Comparison of ENCODE assay signal across 8 cellular contexts in the genomic region with DNA sequence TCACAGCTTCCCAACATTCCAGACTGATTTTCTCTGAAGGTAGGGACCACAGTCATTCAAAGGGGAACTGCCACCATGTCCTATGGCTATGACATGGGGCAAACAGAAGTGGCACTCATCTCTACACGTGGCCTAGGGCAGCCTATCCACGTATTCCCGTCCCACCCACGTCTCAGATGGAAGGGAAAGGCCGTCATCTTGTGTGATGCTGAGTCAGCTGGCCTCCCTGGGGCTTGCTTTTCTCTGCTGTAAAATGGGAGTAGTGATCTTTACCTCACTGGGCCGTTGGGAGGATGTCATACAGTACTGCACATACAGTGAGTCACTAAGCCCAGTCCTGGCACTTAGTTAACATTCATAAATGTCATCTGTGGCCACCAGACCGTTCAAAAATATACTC.
DNase-seq lines count a peak whose midpoint lies in the region; ATAC-seq lines count a peak whose summit lies in the region.

No MANE protein-coding gene starts in this region.

- H3K27ac Mint-ChIP-seq in IgD-negative memory B cell (peak overlapping the region; percentile 92 to 100 (median 96)), immature natural killer cell (peak overlapping the region; percentile 98 to 100 (median 99))

- peak; percentile 61 for ATAC-seq in stimulated activated naive CD8-positive, alpha-beta T cell treated with anti-CD3 and anti-CD28 coated beads, Interleukin-15, Interleukin-2, amounts not matched to agents 100 U/mL and 50 U/mL, for 24 hours
- no peak for ATAC-seq in GM21723 (IDR thresholded peaks at IDR 0.05; ENCODE audit: unreplicated experiment)

- DNase-seq in activated CD8-positive, alpha-beta memory T cell treated with anti-CD3 and anti-CD28 coated beads, Interleukin-2, amount 50 U/mL, for 4 hours: peak; percentile 60
- peak in 2 of 3 donors; percentile 39 to 61 for DNase-seq in immature natural killer cell
- peak; percentile 75 for DNase-seq in stimulated activated naive CD8-positive, alpha-beta T cell treated with anti-CD3 and anti-CD28 coated beads, Interleukin-15, Interleukin-2, amounts not matched to agents 100 U/mL and 50 U/mL, for 24 hours
- DNase-seq in DMS79 treated with DMSO at 0.1 percent for 48 hours (lab: John Stamatoyannopoulos, UW): no peak
- DNase-seq in COR-L47 (lab: John Stamatoyannopoulos, UW): no peak
- DNase-seq in OCI-M2 (lab: John Stamatoyannopoulos, UW; ENCODE audit: unreplicated experiment): no peak

- H3K36me3 Mint-ChIP-seq in IgD-negative memory B cell: peaks cover 13% of the 10 kb centered on the region
- no peaks in the 10 kb centered on the region for H3K36me3 Mint-ChIP-seq in immature natural killer cell

- peaks cover 81 to 85% (median 82%) of the 10 kb centered on the region in 3 donors for H3K4me1 Mint-ChIP-seq in IgD-negative memory B cell
- peaks cover 92 to 100% of the 10 kb centered on the region in 2 donors for H3K4me1 Mint-ChIP-seq in immature natural killer cell

- H3K9me3 Mint-ChIP-seq in IgD-negative memory B cell: no peaks in the 10 kb centered on the region
- H3K9me3 Mint-ChIP-seq in immature natural killer cell: no peaks in the 10 kb centered on the region

- H3K4me3 Mint-ChIP-seq in IgD-negative memory B cell (peak overlapping the region; percentile 47 to 89 (median 85)), immature natural killer cell (peak overlapping the region; percentile 68 to 88 (median 82))

- H3K27me3 Mint-ChIP-seq in IgD-negative memory B cell (peaks cover 2% of the 10 kb centered on the region), immature natural killer cell (ENCODE audit: low read depth in 3 of 3) (peaks cover 4 to 24% (median 11%) of the 10 kb centered on the region in 3 donors)

Comparison
In these comparisons a context has a peak if more than half of its experiments do, and no peak if none do; other contexts are left out.
1. DNase-seq: peak in activated CD8-positive, alpha-beta memory T cell treated with anti-CD3 and anti-CD28 coated beads, Interleukin-2, amount 50 U/mL, for 4 hours (single experiment), immature natural killer cell (2 of 3) and stimulated activated naive CD8-positive, alpha-beta T cell treated with anti-CD3 and anti-CD28 coated beads, Interleukin-15, Interleukin-2, amounts not matched to agents 100 U/mL and 50 U/mL, for 24 hours (single experiment); none in DMS79 treated with DMSO at 0.1 percent for 48 hours (single experiment), COR-L47 (single experiment) and OCI-M2 (single experiment).